Comparison of ENCODE assay signal across 22 cellular contexts in genomic region chr7:7237201-7237977, GRCh38. TPM values are rescaled to one million over a fixed set of nuclear protein-coding genes. Genes with fewer than 3 reads are reported as not detected.
DNase-seq lines count a peak whose midpoint lies in the region; ATAC-seq, FAIRE-seq and TF ChIP-seq lines count a peak whose summit lies in the region.
"Had no signal": no experiment of that assay in that cellular context is flagged by ENCODE, and none has a peak within 500 bp of the region (broad histone marks: within the 10 kb centered on the region; RNA-seq: fewer than 3 reads in every experiment).

No MANE protein-coding gene starts in this region.

- DNase-seq in H54 (ENCODE audit: insufficient read length, low spot score) (no peak), activated B cell treated with CpG ODN at 0.5 μM for 24 hours (no peak), retina (peak; percentile 7), cardiac septum (ENCODE audit: low spot score) (no peak)
- DNase-seq in stimulated activated CD4-positive, alpha-beta T cell treated with anti-CD3 and anti-CD28 coated beads, Interleukin-4, amount 100 ng/mL, for 1 hour: no peak
- DNase-seq: activated CD4-positive, alpha-beta T cell treated with anti-CD3 and anti-CD28 coated beads, Interleukin-2, amount 10 ng/mL, durations not matched to agents 24 days and 14 days; activated CD8-positive, alpha-beta memory T cell treated with anti-CD3 and anti-CD28 coated beads, Interleukin-2, amount 50 U/mL, for 48 hours; activated naive CD4-positive, alpha-beta T cell treated with anti-CD3 and anti-CD28 coated beads for 36 hours; brain microvascular endothelial cell; COR-L47; mammary epithelial cell; NCI-H2081; NCI-H69; PC-3; right lobe of liver; SK-N-SH; stimulated activated CD4-positive, alpha-beta T cell treated with anti-CD3 and anti-CD28 coated beads, Interleukin-1b, Interleukin-23, amount 100 ng/mL, for 48 hours had no signal

- no peaks in the 10 kb centered on the region for H3K27me3 ChIP-seq in iPS-15b (ENCODE audit: control insufficient read depth, insufficient read depth, low read length)
- H3K27me3 ChIP-seq: brain microvascular endothelial cell, right lobe of liver had no signal

- H3K9ac ChIP-seq in iPS-15b (ENCODE audit: low read depth, low read length): peak overlapping the region; percentile 28
- H3K9ac ChIP-seq: SK-N-SH had no signal

- H3K4me3 Mint-ChIP-seq in activated B cell treated with CpG ODN at 0.5 μM for 24 hours: no peak overlapping the region
- H3K4me3 Mint-ChIP-seq: activated CD4-positive, alpha-beta T cell treated with anti-CD3 and anti-CD28 coated beads, Interleukin-2, amount 10 ng/mL, durations not matched to agents 24 days and 14 days; activated naive CD4-positive, alpha-beta T cell treated with anti-CD3 and anti-CD28 coated beads for 36 hours; neural crest cell had no signal

- TF ChIP-seq CTCF in activated B cell treated with CpG ODN at 0.5 μM for 24 hours (IDR thresholded peaks at IDR 0.05): no peak

- no peaks in the 10 kb centered on the region for H3K27me3 Mint-ChIP-seq in activated B cell treated with CpG ODN at 0.5 μM for 24 hours
- H3K27me3 Mint-ChIP-seq: activated CD4-positive, alpha-beta T cell treated with anti-CD3 and anti-CD28 coated beads, Interleukin-2, amount 10 ng/mL, durations not matched to agents 24 days and 14 days had no signal

- no peak overlapping the region for H3K4me3 ChIP-seq in iPS-15b (ENCODE audit: low read depth, low read length)
- H3K4me3 ChIP-seq: right lobe of liver had no signal

- POLR2A ChIA-PET in activated B cell treated with CpG ODN at 0.5 μM for 24 hours (lab: Charles Lee): interaction anchor here (0.7 kb wide), 1 partner anchor 17 kb away, joined by 3 read pairs; no protein-coding TSS in a partner anchor

- no peak for TF ChIP-seq POLR2A in H54 (IDR thresholded peaks at IDR 0.05; ENCODE audit: low read depth, low read length)
- no peak for TF ChIP-seq POLR2A in GM18505 (IDR thresholded peaks at IDR 0.05; ENCODE audit: borderline replicate concordance, extremely low read depth, insufficient read depth, insufficient read length)

- intact Hi-C loops in activated B cell treated with CpG ODN at 0.5 μM for 24 hours (cut with micrococcal nuclease) (no loop called here), cardiac septum (cut with DNase I) (no loop called here)

- peak; percentile 90 for FAIRE-seq in H54 (lab: Jason Lieb, UNC)
- FAIRE-seq: islet of Langerhans had no signal

- H3K36me3 ChIP-seq in iPS-15b (ENCODE audit: control insufficient read depth, insufficient read depth, low read length): no peaks in the 10 kb centered on the region
- H3K36me3 ChIP-seq: brain microvascular endothelial cell, right lobe of liver had no signal

- ATAC-seq in activated B cell treated with CpG ODN at 0.5 μM for 24 hours (ENCODE audit: low read depth): no peak
- ATAC-seq in GM18505 (IDR thresholded peaks at IDR 0.05; ENCODE audit: unreplicated experiment): no peak
- ATAC-seq in GM21423 (IDR thresholded peaks at IDR 0.05; ENCODE audit: unreplicated experiment): no peak
- ATAC-seq: PC-3, right lobe of liver had no signal

- H3K27ac Mint-ChIP-seq in activated B cell treated with CpG ODN at 0.5 μM for 24 hours: peak overlapping the region; percentile 41
- H3K27ac Mint-ChIP-seq: activated CD4-positive, alpha-beta T cell treated with anti-CD3 and anti-CD28 coated beads, Interleukin-2, amount 10 ng/mL, durations not matched to agents 24 days and 14 days; activated naive CD4-positive, alpha-beta T cell treated with anti-CD3 and anti-CD28 coated beads for 36 hours had no signal

- H3K4me1 Mint-ChIP-seq in activated B cell treated with CpG ODN at 0.5 μM for 24 hours: peaks cover 19% of the 10 kb centered on the region

- CTCF ChIA-PET in activated B cell treated with CpG ODN at 0.5 μM for 24 hours (lab: Charles Lee): no interaction called here

- H3K36me3 Mint-ChIP-seq in activated B cell treated with CpG ODN at 0.5 μM for 24 hours (ENCODE audit: low read depth): peaks cover 65% of the 10 kb centered on the region

- H3K4me1 ChIP-seq in iPS-15b (ENCODE audit: control insufficient read depth, insufficient read depth, low read length): peaks cover 24% of the 10 kb centered on the region
- H3K4me1 ChIP-seq: right lobe of liver had no signal

- H3K9me3 Mint-ChIP-seq in activated B cell treated with CpG ODN at 0.5 μM for 24 hours: no peaks in the 10 kb centered on the region
- H3K9me3 Mint-ChIP-seq: activated CD4-positive, alpha-beta T cell treated with anti-CD3 and anti-CD28 coated beads, Interleukin-2, amount 10 ng/mL, durations not matched to agents 24 days and 14 days; activated naive CD4-positive, alpha-beta T cell treated with anti-CD3 and anti-CD28 coated beads for 36 hours; neural crest cell had no signal

- no peaks in the 10 kb centered on the region for H3K9me3 ChIP-seq in iPS-15b (ENCODE audit: control insufficient read depth, insufficient read depth, low read length)
- H3K9me3 ChIP-seq: right lobe of liver, SK-N-SH had no signal

RNA-seq across cellular contexts. Expression of gene C1GALT1, which starts 55.0 kb away (rescaled TPM):
- total RNA-seq in activated B cell treated with CpG ODN at 0.5 μM for 24 hours (42.1 and 44.2 TPM in 2 replicates), cardiac septum (20.6 TPM)
